Comparison of ENCODE assay signal across 23 cellular contexts in genomic region chr2:240124651-240125030, GRCh38. TPM values are rescaled to one million over a fixed set of nuclear protein-coding genes. Genes with fewer than 3 reads are reported as not detected.
"Had no signal": no experiment of that assay in that cellular context is flagged by ENCODE, and none has a peak within 500 bp of the region (broad histone marks: within the 10 kb centered on the region; RNA-seq: fewer than 3 reads in every experiment).

No MANE protein-coding gene starts in this region.

- H3K27ac ChIP-seq: cardiac muscle cell, epithelial cell of prostate, SJCRH30, thoracic aorta, upper lobe of left lung, VCaP had no signal

- H3K4me3 Mint-ChIP-seq: activated T-cell treated with anti-CD3 and anti-CD28 coated beads, Interleukin-2, amount 50 U/mL, for 72 hours; mesothelial cell of epicardium; nephron progenitor cell had no signal

- H3K27me3 ChIP-seq: cardiac muscle cell, SJCRH30, upper lobe of left lung had no signal

- H3K9me3 ChIP-seq: SJCRH30, thoracic aorta, upper lobe of left lung had no signal

- ATAC-seq: activated naive CD4-positive, alpha-beta T cell treated with anti-CD3 and anti-CD28 coated beads, Interleukin-2, amount 50 U/mL, for 72 hours; activated T-cell treated with anti-CD3 and anti-CD28 coated beads, Interleukin-2, amount 50 U/mL, for 72 hours; left colon had no signal

- H3K9me3 Mint-ChIP-seq: activated naive CD4-positive, alpha-beta T cell treated with anti-CD3 and anti-CD28 coated beads, Interleukin-2, amount 50 U/mL, for 72 hours; activated T-cell treated with anti-CD3 and anti-CD28 coated beads, Interleukin-2, amount 50 U/mL, for 72 hours; nephron progenitor cell had no signal

- H3K4me3 ChIP-seq: cardiac muscle cell, lung, SJCRH30, thoracic aorta, upper lobe of left lung had no signal

- H3K27ac Mint-ChIP-seq: activated T-cell treated with anti-CD3 and anti-CD28 coated beads, Interleukin-2, amount 50 U/mL, for 72 hours; mesothelial cell of epicardium; nephron progenitor cell had no signal

- H3K4me1 Mint-ChIP-seq: mesothelial cell of epicardium, nephron progenitor cell had no signal

- H3K4me1 ChIP-seq: upper lobe of left lung had no signal

- DNase-seq: activated CD4-positive, alpha-beta T cell treated with anti-CD3 and anti-CD28 coated beads, Interleukin-2, amount 50 U/mL, for 4 hours; activated CD4-positive, CD25-positive, alpha-beta regulatory T cell treated with anti-CD3 and anti-CD28 coated beads, Interleukin-2, amount 50 U/mL, for 72 hours; activated gamma-delta T cell treated with Interleukin-2 at 50 U/mL for 16 hours; activated T-cell treated with anti-CD3 and anti-CD28 coated beads, Interleukin-2, amount 50 U/mL, for 72 hours; amniotic stem cell; foreskin fibroblast; glutamatergic neuron; hippocampal formation; left colon; nephron progenitor cell; occipital lobe; retina; SJCRH30; T-helper 2 cell had no signal

RNA-seq across cellular contexts. Expression of gene OTOS, which starts 15.8 kb away (rescaled TPM):
- total RNA-seq: activated naive CD4-positive, alpha-beta T cell treated with anti-CD3 and anti-CD28 coated beads, Interleukin-2, amount 50 U/mL, for 72 hours; activated T-cell treated with anti-CD3 and anti-CD28 coated beads, Interleukin-2, amount 50 U/mL, for 72 hours; cardiac muscle cell; dermis microvascular lymphatic vessel endothelial cell; left colon; lung; mesothelial cell of epicardium; SJCRH30; thoracic aorta; upper lobe of left lung had no signal
- polyA plus RNA-seq: cardiac muscle cell, lung had no signal
